ENCODE assay signal across 1 cellular context in genomic region chr1:55179177-55179835, GRCh38.
A peak's percentile ranks its signal among the peaks of the same experiment; 100 is the strongest.
TF ChIP-seq lines count a peak whose summit lies in the region.

No MANE protein-coding gene starts in this region.

TF ChIP-seq in K562, 482 proteins besides CTCF, POLR2A, EP300 and RAD21 (continued from another document):
- TF ChIP-seq, protein P1, sequence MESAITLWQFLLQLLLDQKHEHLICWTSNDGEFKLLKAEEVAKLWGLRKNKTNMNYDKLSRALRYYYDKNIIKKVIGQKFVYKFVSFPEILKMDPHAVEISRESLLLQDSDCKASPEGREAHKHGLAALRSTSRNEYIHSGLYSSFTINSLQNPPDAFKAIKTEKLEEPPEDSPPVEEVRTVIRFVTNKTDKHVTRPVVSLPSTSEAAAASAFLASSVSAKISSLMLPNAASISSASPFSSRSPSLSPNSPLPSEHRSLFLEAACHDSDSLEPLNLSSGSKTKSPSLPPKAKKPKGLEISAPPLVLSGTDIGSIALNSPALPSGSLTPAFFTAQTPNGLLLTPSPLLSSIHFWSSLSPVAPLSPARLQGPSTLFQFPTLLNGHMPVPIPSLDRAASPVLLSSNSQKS (CRISPR knock-in tag; IDR thresholded peaks at IDR 0.05) = no peak
- TF ChIP-seq CTBP1 (IDR thresholded peaks at IDR 0.05; ENCODE audit: borderline replicate concordance) (peak; percentile 86), ETV6 (IDR thresholded peaks at IDR 0.05; ENCODE audit: borderline replicate concordance in 1 of 2, low read depth in 2 of 2, low read length in 1 of 2) (no peak), ETV6 (CRISPR knock-in tag; IDR thresholded peaks at IDR 0.05; ENCODE audit: borderline replicate concordance) (no peak), NONO (IDR thresholded peaks at IDR 0.05; ENCODE audit: low read depth in 2 of 2, low read length in 1 of 2) (no peak), HDAC6 (IDR thresholded peaks at IDR 0.05; ENCODE audit: low read depth, low read length) (no peak), TBL1XR1 (IDR thresholded peaks at IDR 0.05; ENCODE audit: low read length in 2 of 2) (peak in 1 of 2 experiments; percentile 54; a peak in 2 of 4 replicates), MTA3 (IDR thresholded peaks at IDR 0.05; ENCODE audit: borderline replicate concordance) (no peak), TEAD2 (tag; IDR thresholded peaks at IDR 0.05) (no peak), NFXL1 (CRISPR knock-in tag; IDR thresholded peaks at IDR 0.05) (no peak), ZNF134 (CRISPR knock-in tag; conservative IDR thresholded peaks at IDR 0.05) (no peak), ZNF79 (CRISPR knock-in tag; IDR thresholded peaks at IDR 0.05; ENCODE audit: low read depth) (no peak), CHD1 (IDR thresholded peaks at IDR 0.05; ENCODE audit: low read length) (no peak), GABPA (tag; conservative IDR thresholded peaks at IDR 0.05; ENCODE audit: low read depth) (no peak), ZNF583 (CRISPR knock-in tag; IDR thresholded peaks at IDR 0.05) (no peak), TAF9B (IDR thresholded peaks at IDR 0.05; ENCODE audit: partially characterized antibody) (no peak), PML (IDR thresholded peaks at IDR 0.05; ENCODE audit: low read length) (peak; percentile 41; the same call in 1 of the 2 replicates), CCNT2 (IDR thresholded peaks at IDR 0.05; ENCODE audit: borderline replicate concordance, extremely low read depth, insufficient read length, low read depth, low read length) (no peak)
- TF ChIP-seq, protein P2, sequence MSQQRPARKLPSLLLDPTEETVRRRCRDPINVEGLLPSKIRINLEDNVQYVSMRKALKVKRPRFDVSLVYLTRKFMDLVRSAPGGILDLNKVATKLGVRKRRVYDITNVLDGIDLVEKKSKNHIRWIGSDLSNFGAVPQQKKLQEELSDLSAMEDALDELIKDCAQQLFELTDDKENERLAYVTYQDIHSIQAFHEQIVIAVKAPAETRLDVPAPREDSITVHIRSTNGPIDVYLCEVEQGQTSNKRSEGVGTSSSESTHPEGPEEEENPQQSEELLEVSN (IDR thresholded peaks at IDR 0.05; ENCODE audit: borderline replicate concordance in 1 of 2, extremely low read depth in 1 of 2, insufficient read depth in 1 of 2, insufficient read length in 1 of 2, low read depth in 1 of 2, low read length in 1 of 2, poor library complexity in 1 of 2, severe bottlenecking in 1 of 2) = no peak
- TF ChIP-seq, protein P3, sequence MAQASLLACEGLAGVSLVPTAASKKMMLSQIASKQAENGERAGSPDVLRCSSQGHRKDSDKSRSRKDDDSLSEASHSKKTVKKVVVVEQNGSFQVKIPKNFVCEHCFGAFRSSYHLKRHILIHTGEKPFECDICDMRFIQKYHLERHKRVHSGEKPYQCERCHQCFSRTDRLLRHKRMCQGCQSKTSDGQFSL (CRISPR knock-in tag; IDR thresholded peaks at IDR 0.05) = no peak
- TF ChIP-seq, protein P3 (tag; IDR thresholded peaks at IDR 0.05) = no peak
- TF ChIP-seq, protein P4, sequence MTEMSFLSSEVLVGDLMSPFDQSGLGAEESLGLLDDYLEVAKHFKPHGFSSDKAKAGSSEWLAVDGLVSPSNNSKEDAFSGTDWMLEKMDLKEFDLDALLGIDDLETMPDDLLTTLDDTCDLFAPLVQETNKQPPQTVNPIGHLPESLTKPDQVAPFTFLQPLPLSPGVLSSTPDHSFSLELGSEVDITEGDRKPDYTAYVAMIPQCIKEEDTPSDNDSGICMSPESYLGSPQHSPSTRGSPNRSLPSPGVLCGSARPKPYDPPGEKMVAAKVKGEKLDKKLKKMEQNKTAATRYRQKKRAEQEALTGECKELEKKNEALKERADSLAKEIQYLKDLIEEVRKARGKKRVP (CRISPR knock-in tag; IDR thresholded peaks at IDR 0.05) = no peak
- TF ChIP-seq, protein P5, sequence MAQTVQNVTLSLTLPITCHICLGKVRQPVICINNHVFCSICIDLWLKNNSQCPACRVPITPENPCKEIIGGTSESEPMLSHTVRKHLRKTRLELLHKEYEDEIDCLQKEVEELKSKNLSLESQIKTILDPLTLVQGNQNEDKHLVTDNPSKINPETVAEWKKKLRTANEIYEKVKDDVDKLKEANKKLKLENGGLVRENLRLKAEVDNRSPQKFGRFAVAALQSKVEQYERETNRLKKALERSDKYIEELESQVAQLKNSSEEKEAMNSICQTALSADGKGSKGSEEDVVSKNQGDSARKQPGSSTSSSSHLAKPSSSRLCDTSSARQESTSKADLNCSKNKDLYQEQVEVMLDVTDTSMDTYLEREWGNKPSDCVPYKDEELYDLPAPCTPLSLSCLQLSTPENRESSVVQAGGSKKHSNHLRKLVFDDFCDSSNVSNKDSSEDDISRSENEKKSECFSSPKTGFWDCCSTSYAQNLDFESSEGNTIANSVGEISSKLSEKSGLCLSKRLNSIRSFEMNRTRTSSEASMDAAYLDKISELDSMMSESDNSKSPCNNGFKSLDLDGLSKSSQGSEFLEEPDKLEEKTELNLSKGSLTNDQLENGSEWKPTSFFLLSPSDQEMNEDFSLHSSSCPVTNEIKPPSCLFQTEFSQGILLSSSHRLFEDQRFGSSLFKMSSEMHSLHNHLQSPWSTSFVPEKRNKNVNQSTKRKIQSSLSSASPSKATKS (CRISPR knock-in tag; IDR thresholded peaks at IDR 0.05) = no peak
